ENCODE assay signal across 11 cellular contexts in genomic region chr18:55338955-55339662, GRCh38.
DNase-seq lines count a peak whose midpoint lies in the region; ATAC-seq and TF ChIP-seq lines count a peak whose summit lies in the region.
"Had no signal": no experiment of that assay in that cellular context is flagged by ENCODE, and none has a peak within 500 bp of the region (broad histone marks: within the 10 kb centered on the region; RNA-seq: fewer than 3 reads in every experiment).

No MANE protein-coding gene starts in this region.

- CTCF ChIA-PET in IMR-90 (lab: Yijun Ruan, JAX) = no interaction called here

- H3K27me3 ChIP-seq in IMR-90 (ENCODE audit: control insufficient read depth, insufficient read depth, low read length) = no peaks in the 10 kb centered on the region

- peak overlapping the region; percentile 16; the same call in 1 of the 2 replicates for H3K18ac ChIP-seq in IMR-90 (ENCODE audit: low read depth, low read length)

- DNase-seq in AG09309 (ENCODE audit: low read depth) (no peak), IMR-90 (peak; percentile 28), choroid plexus epithelial cell (ENCODE audit: low read depth) (peak; percentile 29), naive B cell (no peak), posterior cingulate gyrus (no peak), head of caudate nucleus (no peak)
- no peak for DNase-seq in stimulated activated CD4-positive, alpha-beta T cell treated with anti-CD3 and anti-CD28 coated beads, Interleukin-4, amount 100 ng/mL, for 1 hour
- DNase-seq: DMS79, islet precursor cell, Karpas-422 had no signal

- H3K9me3 Mint-ChIP-seq in naive B cell = no peaks in the 10 kb centered on the region

- no peak overlapping the region for H3K9ac ChIP-seq in IMR-90 (ENCODE audit: low read depth, low read length)

- H2AFZ ChIP-seq in IMR-90 (replicated peaks; ENCODE audit: low read length, poor library complexity) = no peak overlapping the region

- WGBS in IMR-90 (ENCODE audit: extremely low coverage in 2 of 2, insufficient read length in 1 of 2), 2 experiments = no CpG with 5 or more reads among the region's 8 CpGs

- no TSS peak for BruUV-seq in IMR-90 (replicated peaks; lab: Mats Ljungman, UMichigan)

- ATAC-seq in IMR-90 (ENCODE audit: low read depth) (peak; percentile 35), naive B cell (ENCODE audit: low read depth in 2 of 2) (peak; percentile 53), HG03135 (IDR thresholded peaks at IDR 0.05; ENCODE audit: unreplicated experiment) (no peak)

- H3K14ac ChIP-seq in IMR-90 (replicated peaks; ENCODE audit: low read depth, low read length) = peak overlapping the region; percentile 47

- H3K4me3 Mint-ChIP-seq in naive B cell = peak overlapping the region; percentile 57 to 92 (median 78)

- 0 out of 2 replicates have a peak overlapping the region, but pooled peaks have one; percentile 33 for H3K27ac ChIP-seq in IMR-90 (ENCODE audit: insufficient read depth, low read length)

- 0 out of 2 replicates have a peak, but pooled peaks cover 6% of the 10 kb centered on the region for H4K20me1 ChIP-seq in IMR-90 (ENCODE audit: insufficient read depth, low read length)

- intact Hi-C loops in IMR-90 (cut with micrococcal nuclease) (no loop called here), posterior cingulate gyrus (cut with DNase I) (loop anchor here (5.0 kb wide), 1 partner anchor 107 kb away; no protein-coding TSS in a partner anchor), head of caudate nucleus (cut with DNase I) (loop anchor here (5.0 kb wide), 1 partner anchor 248 kb away; the partner anchor contains the start of gene TCF4)

- H3K4me1 Mint-ChIP-seq in naive B cell = peaks cover 22 to 31% (median 26%) of the 10 kb centered on the region in 3 donors

- peak overlapping the region; percentile 60 to 93 (median 89) for H3K27ac Mint-ChIP-seq in naive B cell

- TF ChIP-seq CTCF in AG09309 (IDR thresholded peaks at IDR 0.05; ENCODE audit: control insufficient read depth, insufficient read depth, low read depth, low read length, missing control alignments) (peak; percentile 24), IMR-90 (conservative IDR thresholded peaks at IDR 0.05; ENCODE audit: low read depth, low read length) (peak; percentile 26; the same call in 1 of the 2 replicates), choroid plexus epithelial cell (conservative IDR thresholded peaks at IDR 0.05; ENCODE audit: low read depth, low read length) (peak; percentile 41)

- H4K8ac ChIP-seq in IMR-90 (ENCODE audit: low read depth in 2 of 2, low read length in 2 of 2) = peak overlapping the region; percentile 34 to 38; a peak in 2 of 4 replicates

- peaks cover 6% of the 10 kb centered on the region for H3K9me1 ChIP-seq in IMR-90 (ENCODE audit: insufficient read depth, low read length)

- in situ Hi-C loops in IMR-90 (cut with MboI; ENCODE audit: low sequenced_read_pairs) = no loop called here

- 0 out of 3 replicates have a peak overlapping the region, but pooled peaks have one; percentile 66 for H2BK15ac ChIP-seq in IMR-90 (ENCODE audit: low read depth, low read length)

- no peak overlapping the region for H3K56ac ChIP-seq in IMR-90 (ENCODE audit: extremely low read depth, insufficient read depth, low read length)

- H2BK5ac ChIP-seq in IMR-90 (ENCODE audit: low read depth, low read length, poor library complexity, severe bottlenecking) = peak overlapping the region; percentile 28

- H4K5ac ChIP-seq in IMR-90 (ENCODE audit: low read depth, low read length) = peak overlapping the region; percentile 8; the same call in 1 of the 2 replicates

- peaks cover 10% of the 10 kb centered on the region for H3K4me1 ChIP-seq in IMR-90 (ENCODE audit: control insufficient read depth, insufficient read depth, low read length)

- dilution Hi-C loops in IMR-90 (cut with HindIII; ENCODE audit: low sequenced_read_pairs, unreplicated experiment) = no loop called here

- no peak overlapping the region for H2BK20ac ChIP-seq in IMR-90 (ENCODE audit: low read depth, low read length)

- H2AK9ac ChIP-seq in IMR-90 (replicated peaks; ENCODE audit: low read depth, low read length, poor library complexity) = no peak overlapping the region

- H3K23ac ChIP-seq in IMR-90 (ENCODE audit: low read depth, low read length) = peak overlapping the region; percentile 55; the same call in 1 of the 2 replicates

- peak; percentile 37 for TF ChIP-seq RAD21 in IMR-90 (IDR thresholded peaks at IDR 0.05; ENCODE audit: low read length)

- H3K4ac ChIP-seq in IMR-90 (ENCODE audit: low read depth, low read length) = peak overlapping the region; percentile 30; the same call in 1 of the 2 replicates

- no peaks in the 10 kb centered on the region for H3K9me3 ChIP-seq in IMR-90 (ENCODE audit: control insufficient read depth, insufficient read depth, low read length)

- TF ChIP-seq POLR2A in IMR-90 (IDR thresholded peaks at IDR 0.05; ENCODE audit: low read depth, low read length) = no peak

- H3K4me2 ChIP-seq in IMR-90 (ENCODE audit: low read depth, low read length) = peak overlapping the region; percentile 27

- no peak overlapping the region for H3K4me3 ChIP-seq in AG09309 (ENCODE audit: control insufficient read depth, low read depth, low read length)
- H3K4me3 ChIP-seq in IMR-90 (ENCODE audit: insufficient read depth, low read depth, low read length) = no peak overlapping the region
- no peak overlapping the region for H3K4me3 ChIP-seq in choroid plexus epithelial cell (ENCODE audit: low read depth, low read length)

- peak overlapping the region; percentile 16; the same call in 1 of the 2 replicates for H2AK5ac ChIP-seq in IMR-90 (ENCODE audit: low read depth, low read length)

- 0 out of 2 replicates have a peak, but pooled peaks cover 2% of the 10 kb centered on the region for H3K36me3 ChIP-seq in IMR-90 (ENCODE audit: control insufficient read depth, insufficient read depth, low read length)

- H3K36me3 Mint-ChIP-seq in naive B cell = no peaks in the 10 kb centered on the region

- H2BK120ac ChIP-seq in IMR-90 (ENCODE audit: low read depth, low read length) = peak overlapping the region; percentile 6; the same call in 1 of the 2 replicates

- POLR2A ChIA-PET in IMR-90 (lab: Charles Lee; ENCODE audit: unreplicated experiment) = no interaction called here

- H3K79me1 ChIP-seq in IMR-90 (ENCODE audit: low read depth in 1 of 2, low read length in 2 of 2) = peaks cover 24 to 47% of the 10 kb centered on the region in 2 experiments

- no peaks in the 10 kb centered on the region for H3K27me3 Mint-ChIP-seq in naive B cell

- no peak overlapping the region; the same call in 1 of the 2 replicates for H4K91ac ChIP-seq in IMR-90 (ENCODE audit: insufficient read depth, low read depth, low read length)

TF ChIP-seq in IMR-90, 13 proteins besides CTCF, POLR2A, EP300 and RAD21:
- TF ChIP-seq SMC3 (IDR thresholded peaks at IDR 0.05; ENCODE audit: low read depth, low read length) (peak; percentile 40; the same call in 1 of the 2 replicates), CEBPB (IDR thresholded peaks at IDR 0.05; ENCODE audit: low read depth, low read length) (peak; percentile 90), CHD1 (IDR thresholded peaks at IDR 0.05; ENCODE audit: low read depth, low read length) (no peak), USF2 (IDR thresholded peaks at IDR 0.05; ENCODE audit: low read depth, low read length) (no peak)

Comparison
In these comparisons a context has a peak if more than half of its experiments do, and no peak if none do; other contexts are left out.
1. DNase-seq: peak in IMR-90 (single experiment) and choroid plexus epithelial cell (single experiment); none in AG09309 (single experiment), naive B cell (single experiment), posterior cingulate gyrus (0 of 10), stimulated activated CD4-positive, alpha-beta T cell treated with anti-CD3 and anti-CD28 coated beads, Interleukin-4, amount 100 ng/mL, for 1 hour (single experiment) and head of caudate nucleus (0 of 42).
2. Peak in every context shown above with its lines, with median percentiles within 50 percentile points of each other: CTCF ChIP-seq.